ENCODE assay signal across 1 cellular context in genomic region chr6:158157064-158157764, GRCh38.
TF ChIP-seq lines count a peak whose summit lies in the region.

No MANE protein-coding gene starts in this region.

TF ChIP-seq in HepG2, 621 proteins besides CTCF, POLR2A, EP300 and RAD21:
- TF ChIP-seq ZNF3 (CRISPR knock-in tag; IDR thresholded peaks at IDR 0.05) (peak; percentile 63; the same call in 1 of the 2 replicates), MBNL3 (CRISPR knock-in tag; conservative IDR thresholded peaks at IDR 0.05) (no peak)
TF ChIP-seq in HepG2: peak in this region for 1.
